Comparison of ENCODE assay signal across 2 cellular contexts in genomic region chr18:58528011-58528367, GRCh38.
TF ChIP-seq lines count a peak whose summit lies in the region.

No MANE protein-coding gene starts in this region.

TF ChIP-seq in SK-N-SH treated with all-trans-retinoic acid at 6 μM for 48 hours, 23 proteins besides CTCF, POLR2A, EP300 and RAD21 (continued from another document):
- TF ChIP-seq CSRNP3 (CRISPR knock-in tag; IDR thresholded peaks at IDR 0.05), result no peak
- TF ChIP-seq TSHZ2 (CRISPR knock-in tag; IDR thresholded peaks at IDR 0.05), result no peak
- no peak for TF ChIP-seq ZNF8 (CRISPR knock-in tag; IDR thresholded peaks at IDR 0.05)
- TF ChIP-seq ZFP3 (CRISPR knock-in tag; IDR thresholded peaks at IDR 0.05), result no peak
- TF ChIP-seq CREB5 (CRISPR knock-in tag; IDR thresholded peaks at IDR 0.05; ENCODE audit: low read depth), result 0 out of 2 replicates have a peak, but pooled peaks have one; percentile 2
- no peak for TF ChIP-seq RARB (CRISPR knock-in tag; IDR thresholded peaks at IDR 0.05)
- no peak for TF ChIP-seq SNAI2 (CRISPR knock-in tag; IDR thresholded peaks at IDR 0.05)
- no peak for TF ChIP-seq ZC3H10 (CRISPR knock-in tag; IDR thresholded peaks at IDR 0.05)
- peak; percentile 52 for TF ChIP-seq ISL1 (CRISPR knock-in tag; IDR thresholded peaks at IDR 0.05)
- no peak for TF ChIP-seq ZFP30 (CRISPR knock-in tag; IDR thresholded peaks at IDR 0.05)
TF ChIP-seq in SK-N-SH treated with all-trans-retinoic acid at 6 μM for 48 hours: peak in this region for 2.

TF ChIP-seq in SK-N-SH, 30 proteins besides CTCF, POLR2A, EP300 and RAD21 (continued from another document):
- TF ChIP-seq ZBTB33 (IDR thresholded peaks at IDR 0.05; ENCODE audit: borderline replicate concordance, low read depth) (no peak), USF1 (IDR thresholded peaks at IDR 0.05; ENCODE audit: borderline replicate concordance, low read depth) (no peak), NRF1 (IDR thresholded peaks at IDR 0.05; ENCODE audit: low read depth, low read length) (no peak), REST (IDR thresholded peaks at IDR 0.05; ENCODE audit: low read depth, low read length) (no peak), MEF2A (IDR thresholded peaks at IDR 0.05; ENCODE audit: borderline replicate concordance, low read depth) (no peak), TCF12 (IDR thresholded peaks at IDR 0.05) (no peak), MAX (IDR thresholded peaks at IDR 0.05; ENCODE audit: low read depth) (no peak)
